In genomic region chrX:72305286-72306084, GRCh38 we compare ENCODE assay signal across 1 cellular context.
TF ChIP-seq lines count a peak whose summit lies in the region.

A gene with protein sequence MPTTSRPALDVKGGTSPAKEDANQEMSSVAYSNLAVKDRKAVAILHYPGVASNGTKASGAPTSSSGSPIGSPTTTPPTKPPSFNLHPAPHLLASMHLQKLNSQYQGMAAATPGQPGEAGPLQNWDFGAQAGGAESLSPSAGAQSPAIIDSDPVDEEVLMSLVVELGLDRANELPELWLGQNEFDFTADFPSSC (minus strand): TSS chrX:72305914. CDS start chrX:72302869, 3,045 bp downstream.

TF ChIP-seq in HEK293, 187 proteins besides CTCF, POLR2A, EP300 and RAD21 (continued from another document):
- no peak for TF ChIP-seq ZNF362 (tag by site-specific recombination; IDR thresholded peaks at IDR 0.05)
- TF ChIP-seq PRDM6 (tag by site-specific recombination; IDR thresholded peaks at IDR 0.05): no peak
- no peak for TF ChIP-seq ZNF132 (tag by site-specific recombination; IDR thresholded peaks at IDR 0.05; ENCODE audit: borderline replicate concordance)
- TF ChIP-seq WT1 (tag by site-specific recombination; IDR thresholded peaks at IDR 0.05): no peak
- TF ChIP-seq ZNF670 (tag by site-specific recombination; IDR thresholded peaks at IDR 0.05; ENCODE audit: low read depth): no peak
- TF ChIP-seq ZNF449 (tag by site-specific recombination; IDR thresholded peaks at IDR 0.05): no peak
- TF ChIP-seq ZNF274 (IDR thresholded peaks at IDR 0.05; ENCODE audit: low read length): no peak
- TF ChIP-seq ZNF274 (tag by site-specific recombination; IDR thresholded peaks at IDR 0.05; ENCODE audit: borderline replicate concordance): no peak
- no peak for TF ChIP-seq SETDB1 (IDR thresholded peaks at IDR 0.05; ENCODE audit: insufficient read length, low read length)
- no peak for TF ChIP-seq ZNF558 (tag by site-specific recombination; IDR thresholded peaks at IDR 0.05)
- no peak for TF ChIP-seq ZNF148 (tag by site-specific recombination; IDR thresholded peaks at IDR 0.05; ENCODE audit: borderline replicate concordance)
- TF ChIP-seq ZNF426 (tag by site-specific recombination; IDR thresholded peaks at IDR 0.05): no peak
- 0 out of 2 replicates have a peak, but pooled peaks have one; percentile 26 for TF ChIP-seq ZFP69B (tag by site-specific recombination; IDR thresholded peaks at IDR 0.05)
- TF ChIP-seq ZNF211 (tag by site-specific recombination; IDR thresholded peaks at IDR 0.05; ENCODE audit: low read depth): no peak
- TF ChIP-seq ZBTB48 (tag by site-specific recombination; IDR thresholded peaks at IDR 0.05): peak; percentile 46; the same call in 1 of the 2 replicates
- TF ChIP-seq ZNF302 (tag by site-specific recombination; IDR thresholded peaks at IDR 0.05; ENCODE audit: low read depth): no peak
- TF ChIP-seq, protein P1, sequence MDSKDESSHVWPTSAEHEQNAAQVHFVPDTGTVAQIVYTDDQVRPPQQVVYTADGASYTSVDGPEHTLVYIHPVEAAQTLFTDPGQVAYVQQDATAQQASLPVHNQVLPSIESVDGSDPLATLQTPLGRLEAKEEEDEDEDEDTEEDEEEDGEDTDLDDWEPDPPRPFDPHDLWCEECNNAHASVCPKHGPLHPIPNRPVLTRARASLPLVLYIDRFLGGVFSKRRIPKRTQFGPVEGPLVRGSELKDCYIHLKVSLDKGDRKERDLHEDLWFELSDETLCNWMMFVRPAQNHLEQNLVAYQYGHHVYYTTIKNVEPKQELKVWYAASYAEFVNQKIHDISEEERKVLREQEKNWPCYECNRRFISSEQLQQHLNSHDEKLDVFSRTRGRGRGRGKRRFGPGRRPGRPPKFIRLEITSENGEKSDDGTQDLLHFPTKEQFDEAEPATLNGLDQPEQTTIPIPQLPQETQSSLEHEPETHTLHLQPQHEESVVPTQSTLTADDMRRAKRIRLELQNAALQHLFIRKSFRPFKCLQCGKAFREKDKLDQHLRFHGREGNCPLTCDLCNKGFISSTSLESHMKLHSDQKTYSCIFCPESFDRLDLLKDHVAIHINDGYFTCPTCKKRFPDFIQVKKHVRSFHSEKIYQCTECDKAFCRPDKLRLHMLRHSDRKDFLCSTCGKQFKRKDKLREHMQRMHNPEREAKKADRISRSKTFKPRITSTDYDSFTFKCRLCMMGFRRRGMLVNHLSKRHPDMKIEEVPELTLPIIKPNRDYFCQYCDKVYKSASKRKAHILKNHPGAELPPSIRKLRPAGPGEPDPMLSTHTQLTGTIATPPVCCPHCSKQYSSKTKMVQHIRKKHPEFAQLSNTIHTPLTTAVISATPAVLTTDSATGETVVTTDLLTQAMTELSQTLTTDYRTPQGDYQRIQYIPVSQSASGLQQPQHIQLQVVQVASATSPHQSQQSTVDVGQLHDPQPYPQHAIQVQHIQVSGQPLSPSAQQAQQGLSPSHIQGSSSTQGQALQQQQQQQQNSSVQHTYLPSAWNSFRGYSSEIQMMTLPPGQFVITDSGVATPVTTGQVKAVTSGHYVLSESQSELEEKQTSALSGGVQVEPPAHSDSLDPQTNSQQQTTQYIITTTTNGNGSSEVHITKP (tag by site-specific recombination; IDR thresholded peaks at IDR 0.05): no peak
- no peak for TF ChIP-seq ZFP3 (tag by site-specific recombination; IDR thresholded peaks at IDR 0.05; ENCODE audit: low read depth)
- TF ChIP-seq SP7 (tag by site-specific recombination; IDR thresholded peaks at IDR 0.05): no peak
- no peak for TF ChIP-seq OVOL3 (tag by site-specific recombination; IDR thresholded peaks at IDR 0.05)
- TF ChIP-seq ZEB2 (tag by site-specific recombination; IDR thresholded peaks at IDR 0.05): peak; percentile 65
- TF ChIP-seq ZNF366 (tag by site-specific recombination; conservative IDR thresholded peaks at IDR 0.05): no peak
- TF ChIP-seq ZNF404 (tag by site-specific recombination; IDR thresholded peaks at IDR 0.05): no peak
- TF ChIP-seq ZNF37A (tag by site-specific recombination; IDR thresholded peaks at IDR 0.05): no peak
- TF ChIP-seq ZNF416 (tag by site-specific recombination; IDR thresholded peaks at IDR 0.05): no peak
- TF ChIP-seq HIC1 (tag by site-specific recombination; IDR thresholded peaks at IDR 0.05): no peak
- TF ChIP-seq ZNF843 (tag by site-specific recombination; IDR thresholded peaks at IDR 0.05): no peak
- 0 out of 2 replicates have a peak, but pooled peaks have one; percentile 25 for TF ChIP-seq ZNF140 (tag by site-specific recombination; IDR thresholded peaks at IDR 0.05)
- TF ChIP-seq ZNF112 (tag by site-specific recombination; IDR thresholded peaks at IDR 0.05): no peak
- peak; percentile 67 for TF ChIP-seq SP3 (tag by site-specific recombination; IDR thresholded peaks at IDR 0.05)
- no peak for TF ChIP-seq ZNF549 (tag by site-specific recombination; IDR thresholded peaks at IDR 0.05)
- no peak for TF ChIP-seq ZNF341 (tag by site-specific recombination; IDR thresholded peaks at IDR 0.05; ENCODE audit: low read depth)
- no peak for TF ChIP-seq ZNF585B (tag by site-specific recombination; IDR thresholded peaks at IDR 0.05)
- no peak for TF ChIP-seq ZNF23 (tag by site-specific recombination; IDR thresholded peaks at IDR 0.05; ENCODE audit: borderline replicate concordance)
- no peak for TF ChIP-seq ZNF571 (tag by site-specific recombination; IDR thresholded peaks at IDR 0.05)
- TF ChIP-seq, protein P2, sequence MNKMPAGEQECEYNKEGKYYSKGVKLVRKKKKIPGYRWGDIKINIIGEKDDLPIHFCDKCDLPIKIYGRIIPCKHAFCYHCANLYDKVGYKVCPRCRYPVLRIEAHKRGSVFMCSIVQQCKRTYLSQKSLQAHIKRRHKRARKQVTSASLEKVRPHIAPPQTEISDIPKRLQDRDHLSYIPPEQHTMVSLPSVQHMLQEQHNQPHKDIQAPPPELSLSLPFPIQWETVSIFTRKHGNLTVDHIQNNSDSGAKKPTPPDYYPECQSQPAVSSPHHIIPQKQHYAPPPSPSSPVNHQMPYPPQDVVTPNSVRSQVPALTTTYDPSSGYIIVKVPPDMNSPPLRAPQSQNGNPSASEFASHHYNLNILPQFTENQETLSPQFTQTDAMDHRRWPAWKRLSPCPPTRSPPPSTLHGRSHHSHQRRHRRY (tag by site-specific recombination; IDR thresholded peaks at IDR 0.05): no peak
- TF ChIP-seq ZNF664 (tag by site-specific recombination; IDR thresholded peaks at IDR 0.05): no peak
- TF ChIP-seq ZBTB21 (tag by site-specific recombination; IDR thresholded peaks at IDR 0.05): no peak
- TF ChIP-seq ZNF530 (tag by site-specific recombination; IDR thresholded peaks at IDR 0.05; ENCODE audit: low read depth): no peak
- no peak for TF ChIP-seq AEBP2 (tag by site-specific recombination; IDR thresholded peaks at IDR 0.05; ENCODE audit: borderline replicate concordance)
- no peak for TF ChIP-seq ZNF311 (tag by site-specific recombination; IDR thresholded peaks at IDR 0.05; ENCODE audit: borderline replicate concordance)
- no peak for TF ChIP-seq ZNF169 (tag by site-specific recombination; IDR thresholded peaks at IDR 0.05)
- TF ChIP-seq, protein P3, sequence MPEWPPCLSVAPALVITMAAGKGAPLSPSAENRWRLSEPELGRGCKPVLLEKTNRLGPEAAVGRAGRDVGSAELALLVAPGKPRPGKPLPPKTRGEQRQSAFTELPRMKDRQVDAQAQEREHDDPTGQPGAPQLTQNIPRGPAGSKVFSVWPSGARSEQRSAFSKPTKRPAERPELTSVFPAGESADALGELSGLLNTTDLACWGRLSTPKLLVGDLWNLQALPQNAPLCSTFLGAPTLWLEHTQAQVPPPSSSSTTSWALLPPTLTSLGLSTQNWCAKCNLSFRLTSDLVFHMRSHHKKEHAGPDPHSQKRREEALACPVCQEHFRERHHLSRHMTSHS (tag by site-specific recombination; IDR thresholded peaks at IDR 0.05): no peak
- no peak for TF ChIP-seq GFI1B (tag by site-specific recombination; IDR thresholded peaks at IDR 0.05)
- TF ChIP-seq ZNF202 (tag by site-specific recombination; IDR thresholded peaks at IDR 0.05; ENCODE audit: borderline replicate concordance): no peak
- no peak for TF ChIP-seq ZNF658 (tag by site-specific recombination; IDR thresholded peaks at IDR 0.05)
